Comparison of ENCODE assay signal across 10 cellular contexts in genomic region chr19:47610546-47610894, GRCh38. TPM values are rescaled to one million over a fixed set of nuclear protein-coding genes. Genes with fewer than 3 reads are reported as not detected.
A peak's percentile ranks its signal among the peaks of the same experiment; 100 is the strongest.
DNase-seq lines count a peak whose midpoint lies in the region; ATAC-seq, FAIRE-seq and TF ChIP-seq lines count a peak whose summit lies in the region.
"Had no signal": no experiment of that assay in that cellular context is flagged by ENCODE, and none has a peak within 500 bp of the region (broad histone marks: within the 10 kb centered on the region; RNA-seq: fewer than 3 reads in every experiment).

No MANE protein-coding gene starts in this region.

- WGBS in A549 (ENCODE audit: missing lambda C conversion rate), result 30% methylated on average over 2 of the region's 2 CpGs

- no peaks in the 10 kb centered on the region for H3K27me3 ChIP-seq in muscle layer of duodenum (ENCODE audit: low read depth, low read length)

- H3K36me3 ChIP-seq in muscle layer of duodenum (ENCODE audit: control insufficient read depth in 1 of 2, insufficient read depth in 2 of 2, low read length in 2 of 2), result peaks cover 0 to 4% of the 10 kb centered on the region in 2 donors

- H3K9me3 ChIP-seq in A549 (no peaks in the 10 kb centered on the region), muscle layer of duodenum (ENCODE audit: control insufficient read depth in 1 of 2, low read length in 2 of 2) (no peaks in the 10 kb centered on the region)

- FAIRE-seq in A549 (lab: Jason Lieb, UNC), result no peak

- no peak for TF ChIP-seq POLR2A in A549 (IDR thresholded peaks at IDR 0.05; ENCODE audit: low read length)

- no peak for TF ChIP-seq CTCF in A549 (IDR thresholded peaks at IDR 0.05)

- peak overlapping the region; percentile 73 to 91 (median 86) for H3K4me3 Mint-ChIP-seq in IgD-negative memory B cell
- H3K4me3 Mint-ChIP-seq in central memory CD8-positive, alpha-beta T cell, result peak overlapping the region; percentile 87

- no peaks in the 10 kb centered on the region for H3K27me3 Mint-ChIP-seq in IgD-negative memory B cell
- H3K27me3 Mint-ChIP-seq in central memory CD8-positive, alpha-beta T cell, result no peaks in the 10 kb centered on the region

- peaks cover 18 to 32% (median 19%) of the 10 kb centered on the region in 3 donors for H3K4me1 Mint-ChIP-seq in IgD-negative memory B cell
- H3K4me1 Mint-ChIP-seq in central memory CD8-positive, alpha-beta T cell, result peaks cover 48% of the 10 kb centered on the region

- H3K4me3 ChIP-seq in A549 (peak overlapping the region; percentile 92), muscle layer of duodenum (ENCODE audit: low read depth in 1 of 2, low read length in 2 of 2) (peak overlapping the region; percentile 54 to 79)

- peaks cover 3% of the 10 kb centered on the region for H3K36me3 Mint-ChIP-seq in IgD-negative memory B cell
- H3K36me3 Mint-ChIP-seq in central memory CD8-positive, alpha-beta T cell (ENCODE audit: insufficient read depth), result peaks cover 14% of the 10 kb centered on the region

- DNase-seq in A549 (ENCODE audit: low read depth in 1 of 2, low spot score in 1 of 2), result no peak
- no peak for DNase-seq in central memory CD8-positive, alpha-beta T cell (ENCODE audit: low spot score in 2 of 2)
- DNase-seq in AG08395 (ENCODE audit: low spot score), result no peak
- no peak for DNase-seq in midbrain (lab: John Stamatoyannopoulos, UW)
- DNase-seq: cerebellar nuclear complex, NCI-H1092 had no signal

- TF ChIP-seq EP300 in A549 (IDR thresholded peaks at IDR 0.05), result no peak

- CTCF ChIA-PET in A549 (lab: Yijun Ruan, JAX), result interaction anchor here (0.5 to 2.4 kb wide), 22 partner anchors 9 to 1968 kb away, joined by 3 to 14 read pairs (median 3); partner anchors contain the start of genes DHX34, KPTN and NAPA

- ATAC-seq in A549, result no peak
- ATAC-seq in central memory CD8-positive, alpha-beta T cell (replicated peaks; ENCODE audit: extremely low read depth, poor library complexity, severe bottlenecking), result no peak
- ATAC-seq in GM21515 (IDR thresholded peaks at IDR 0.05; ENCODE audit: unreplicated experiment), result no peak
- no peak for ATAC-seq in GM21786 (IDR thresholded peaks at IDR 0.05; ENCODE audit: unreplicated experiment)

- peaks cover 20% of the 10 kb centered on the region for H3K4me1 ChIP-seq in A549
- H3K4me1 ChIP-seq in muscle layer of duodenum (ENCODE audit: control insufficient read depth in 1 of 2, insufficient read depth in 2 of 2, low read length in 2 of 2), result peaks cover 0 to 35% of the 10 kb centered on the region in 2 donors

- H3K27ac Mint-ChIP-seq in IgD-negative memory B cell, result peak overlapping the region; percentile 47 to 93 (median 73)
- H3K27ac Mint-ChIP-seq in central memory CD8-positive, alpha-beta T cell (ENCODE audit: low read depth), result peak overlapping the region; percentile 80

- no peak for TF ChIP-seq RAD21 in A549 (conservative IDR thresholded peaks at IDR 0.05 in 1 of 2, IDR thresholded peaks at IDR 0.05 in 1 of 2)

- peak overlapping the region; percentile 95 for H3K4me2 ChIP-seq in A549

- peaks cover 0 to 7% (median 2%) of the 10 kb centered on the region in 3 donors for H3K9me3 Mint-ChIP-seq in IgD-negative memory B cell
- H3K9me3 Mint-ChIP-seq in central memory CD8-positive, alpha-beta T cell, result no peaks in the 10 kb centered on the region

- H3K27ac ChIP-seq in A549 (peak overlapping the region; percentile 93 to 96), muscle layer of duodenum (ENCODE audit: low read length) (peak overlapping the region; percentile 53)

- POLR2A ChIA-PET in A549 (lab: Yijun Ruan, JAX), result interaction anchor here (0.8 to 1.5 kb wide), 2 partner anchors 10 kb away, joined by 3 to 13 read pairs; no protein-coding TSS in a partner anchor

TF ChIP-seq in A549, 52 proteins besides CTCF, POLR2A, EP300 and RAD21:
- TF ChIP-seq HDAC2 (IDR thresholded peaks at IDR 0.05) (no peak), ZFP36 (IDR thresholded peaks at IDR 0.05; ENCODE audit: borderline replicate concordance, partially characterized antibody) (no peak), EHMT2 (IDR thresholded peaks at IDR 0.05; ENCODE audit: low read depth) (no peak), PBX3 (IDR thresholded peaks at IDR 0.05) (no peak), USF2 (IDR thresholded peaks at IDR 0.05) (no peak)

RNA-seq across cellular contexts. Expression of gene BICRA, which starts 1.6 kb away (rescaled TPM):
- polyA plus RNA-seq in A549 (2011; rRNA removed) (0.83 and 1.1 TPM in 2 replicates), A549 (2017; fragmentation: RNase III; extraction: RNeasy Plus Mini Kit Qiagen cat#74134 plus additional on column Dnase treatment) (12.4 to 14.6 TPM (median 12.4 TPM) in 3 replicates), IgD-negative memory B cell (0.71 TPM)
- polyA plus RNA-seq in A549 (2012; cell fraction: cytosol; rRNA removed), result 2.2 and 3.6 TPM in 2 replicates
- polyA plus RNA-seq in A549 (2012; cell fraction: nucleus; rRNA removed), result 13.2 and 16.4 TPM in 2 replicates
- polyA minus RNA-seq in A549 (2011; rRNA and poly(A)+ RNA removed), result 5.8 and 9.0 TPM in 2 replicates

RNA-seq across cellular contexts. Expression of gene ZNF541, which starts 37.6 kb away (rescaled TPM):
- not detected in 2 replicates for polyA plus RNA-seq in A549 (2011; rRNA removed)
- not detected in 2 replicates for polyA plus RNA-seq in A549 (2012; cell fraction: cytosol; rRNA removed)
- not detected in 2 replicates for polyA plus RNA-seq in A549 (2012; cell fraction: nucleus; rRNA removed)
- polyA plus RNA-seq in A549 (2017; fragmentation: RNase III; extraction: RNeasy Plus Mini Kit Qiagen cat#74134 plus additional on column Dnase treatment), result not detected in 3 replicates
- polyA minus RNA-seq in A549 (2011; rRNA and poly(A)+ RNA removed), result not detected in 2 replicates
- not detected for polyA plus RNA-seq in IgD-negative memory B cell
